ENCODE assay signal across 22 cellular contexts in genomic region chr9:8599937-8600336, GRCh38.
DNase-seq lines count a peak whose midpoint lies in the region; TF ChIP-seq lines count a peak whose summit lies in the region.
"Had no signal": no experiment of that assay in that cellular context is flagged by ENCODE, and none has a peak within 500 bp of the region (broad histone marks: within the 10 kb centered on the region; RNA-seq: fewer than 3 reads in every experiment).

No MANE protein-coding gene starts in this region.

- no peaks in the 10 kb centered on the region for H3K36me3 ChIP-seq in H7 (replicated peaks; ENCODE audit: control insufficient read depth, insufficient read depth, low read length)
- H3K36me3 ChIP-seq in transverse colon: no peaks in the 10 kb centered on the region
- H3K36me3 ChIP-seq in GM23248 (ENCODE audit: low read depth): no peaks in the 10 kb centered on the region
- no peaks in the 10 kb centered on the region for H3K36me3 ChIP-seq in osteoblast (ENCODE audit: insufficient read depth, low read length)
- H3K36me3 ChIP-seq: heart right ventricle, left lung, SJSA1, tibial nerve had no signal

- DNase-seq in H7 (peak; percentile 16), iPS-NIHi11 (ENCODE audit: low spot score) (peak; percentile 54), substantia nigra (lab: John Stamatoyannopoulos, UW) (peak in 18 of 49 donors; percentile 2 to 25 (median 10)), transverse colon (no peak), GM23248 (no peak), osteoblast (ENCODE audit: insufficient read length, low spot score, missing footprints) (no peak)
- DNase-seq: activated CD4-positive, alpha-beta T cell treated with anti-CD3 and anti-CD28 coated beads, Interleukin-2, amount 50 U/mL, for 48 hours; activated naive CD4-positive, alpha-beta T cell treated with anti-CD3 and anti-CD28 coated beads, Interleukin-2, amount 50 U/mL, for 16 hours; amniotic stem cell; effector memory CD8-positive, alpha-beta T cell; heart right ventricle; NCI-H1694; NCI-H2171; NCI-H524; psoas muscle had no signal

- no peaks in the 10 kb centered on the region for H3K9me2 ChIP-seq in GM23248 (ENCODE audit: insufficient read depth)

- no peak for TF ChIP-seq EP300 in transverse colon (IDR thresholded peaks at IDR 0.05; ENCODE audit: low read depth)

- in situ Hi-C loops in transverse colon (cut with MboI; ENCODE audit: low pct_ligation_motif_present in 1 of 4, low pct_unique_long_range_greater_than_20kb in 1 of 4, low sequenced_read_pairs in 3 of 4) (no loop called here), GM23248 (cut with MboI) (no loop called here)

- TF ChIP-seq POLR2A in transverse colon (IDR thresholded peaks at IDR 0.05): no peak

- H3K9ac ChIP-seq in GM23248: no peak overlapping the region

- intact Hi-C loops in transverse colon (cut with DNase I; ENCODE audit: low total_unique reads): no loop called here

- H3K4me1 ChIP-seq in transverse colon (no peaks in the 10 kb centered on the region), GM23248 (ENCODE audit: insufficient read depth) (no peaks in the 10 kb centered on the region), osteoblast (ENCODE audit: insufficient read depth, low read length) (no peaks in the 10 kb centered on the region)
- H3K4me1 ChIP-seq: left lung, psoas muscle, SJSA1, tibial nerve had no signal

- H3K9me3 ChIP-seq in transverse colon (no peaks in the 10 kb centered on the region), GM23248 (ENCODE audit: low read depth) (no peaks in the 10 kb centered on the region), osteoblast (ENCODE audit: low read depth, low read length) (no peaks in the 10 kb centered on the region)
- H3K9me3 ChIP-seq: heart right ventricle, left lung, psoas muscle, SJSA1, tibial nerve had no signal

- WGBS in transverse colon (ENCODE audit: low coverage in 1 of 2), 2 donors: 80 to 90% methylated on average over 2 to 5 of the region's 5 CpGs
- WGBS in GM23248 (ENCODE audit: low coverage in 1 of 2, low lambda C conversion rate in 2 of 2, missing lambda C conversion rate in 2 of 2), 2 experiments: 24 to 34% methylated on average over 5 of the region's 5 CpGs

- H4K20me1 ChIP-seq in GM23248 (ENCODE audit: insufficient read depth) (no peaks in the 10 kb centered on the region), osteoblast (ENCODE audit: insufficient read depth, low read length) (no peaks in the 10 kb centered on the region)

- H3K4me2 ChIP-seq in GM23248 (ENCODE audit: unreplicated experiment) (no peak overlapping the region), osteoblast (ENCODE audit: insufficient read depth, low read length) (no peak overlapping the region)

- H3K27ac ChIP-seq in angular gyrus (ENCODE audit: low read depth, low read length) (peak overlapping the region; percentile 82), substantia nigra (ENCODE audit: low read depth, low read length, poor library complexity, severe bottlenecking) (peak overlapping the region; percentile 89), transverse colon (no peak overlapping the region), GM23248 (no peak overlapping the region), osteoblast (ENCODE audit: low read depth, low read length) (no peak overlapping the region)
- H3K27ac ChIP-seq: coronary artery, heart right ventricle, HL-60, left lung, psoas muscle, SJSA1, tibial nerve had no signal

- H3K27me3 ChIP-seq in H7 (ENCODE audit: control insufficient read depth, insufficient read depth, low read length): no peaks in the 10 kb centered on the region
- H3K27me3 ChIP-seq in transverse colon: no peaks in the 10 kb centered on the region
- H3K27me3 ChIP-seq in GM23248 (replicated peaks; ENCODE audit: insufficient read depth): no peaks in the 10 kb centered on the region
- no peaks in the 10 kb centered on the region for H3K27me3 ChIP-seq in osteoblast (ENCODE audit: insufficient read depth, low read length)
- H3K27me3 ChIP-seq: heart right ventricle, left lung, SJSA1, tibial nerve had no signal

- H3K79me2 ChIP-seq in GM23248 (ENCODE audit: insufficient read depth) (no peaks in the 10 kb centered on the region), osteoblast (ENCODE audit: insufficient read depth, low read length) (no peaks in the 10 kb centered on the region)

- no peak overlapping the region for H3K4me3 ChIP-seq in H7 (ENCODE audit: insufficient read depth, low read depth, low read length)
- no peak overlapping the region for H3K4me3 ChIP-seq in transverse colon
- H3K4me3 ChIP-seq in GM23248: no peak overlapping the region
- H3K4me3 ChIP-seq in osteoblast (ENCODE audit: insufficient read depth, low read length): no peak overlapping the region
- H3K4me3 ChIP-seq: coronary artery, GM12878, heart right ventricle, left lung, psoas muscle, SJSA1, tibial nerve had no signal

- no peaks in the 10 kb centered on the region for H3F3A ChIP-seq in GM23248 (ENCODE audit: insufficient read depth)

- H2AFZ ChIP-seq in GM23248 (no peak overlapping the region), osteoblast (ENCODE audit: low read length) (no peak overlapping the region)

- no peak for TF ChIP-seq CTCF in transverse colon (IDR thresholded peaks at IDR 0.05)
- no peak for TF ChIP-seq CTCF in osteoblast (IDR thresholded peaks at IDR 0.05; ENCODE audit: extremely low read depth, low read depth, low read length)

Comparison
In these comparisons a context has a peak if more than half of its experiments do, and no peak if none do; other contexts are left out.
1. DNase-seq: peak in H7 (single experiment) and iPS-NIHi11 (single experiment); none in transverse colon (single experiment), GM23248 (single experiment) and osteoblast (single experiment).
2. H3K27ac ChIP-seq: peak in angular gyrus (single experiment) and substantia nigra (single experiment); none in transverse colon (0 of 4), GM23248 (single experiment) and osteoblast (single experiment).